In the genomic region with DNA sequence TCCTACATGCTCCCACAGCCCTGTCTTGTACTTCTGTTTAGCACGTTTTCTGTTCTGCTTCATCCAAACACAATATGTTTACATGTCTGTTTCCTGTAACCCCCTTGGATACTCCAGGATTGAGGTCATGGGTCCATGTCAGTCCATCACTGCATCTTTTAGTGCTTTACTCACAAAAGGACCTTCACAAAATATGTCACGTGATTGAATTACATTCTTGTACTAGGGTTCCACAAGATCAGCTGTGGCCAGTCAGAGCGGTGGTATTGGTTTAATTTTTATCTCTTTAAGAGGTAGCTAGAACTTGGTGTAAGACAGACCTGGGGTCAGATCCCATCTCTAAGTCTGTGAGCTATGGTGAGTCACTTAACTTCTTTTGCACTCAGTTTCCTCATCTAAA, we compare ENCODE assay signal across 21 cellular contexts.
DNase-seq lines count a peak whose midpoint lies in the region; ATAC-seq, FAIRE-seq and TF ChIP-seq lines count a peak whose summit lies in the region.
"Had no signal": no experiment of that assay in that cellular context is flagged by ENCODE, and none has a peak within 500 bp of the region (broad histone marks: within the 10 kb centered on the region; RNA-seq: fewer than 3 reads in every experiment).

No MANE protein-coding gene starts in this region.

- H2AFZ ChIP-seq in GM12878 (ENCODE audit: control insufficient read depth, low read depth, low read length) = no peak overlapping the region

- FAIRE-seq in A549 (lab: Jason Lieb, UNC) (no peak), GM12878 (lab: Jason Lieb, UNC) (no peak)
- FAIRE-seq: A204.1, D721Med, G401.6, GM12892, GM18507 had no signal

- TF ChIP-seq CTCF in A549 (IDR thresholded peaks at IDR 0.05) (no peak), GM12878 (IDR thresholded peaks at IDR 0.05 in 2 of 3, conservative IDR thresholded peaks at IDR 0.05 in 1 of 3; ENCODE audit: control insufficient read depth in 2 of 3, extremely low read depth in 1 of 3, insufficient read depth in 1 of 3, low read depth in 3 of 3, low read length in 3 of 3) (no peak)

- H3K4me2 ChIP-seq in A549 (no peak overlapping the region), GM12878 (ENCODE audit: control insufficient read depth, insufficient read depth) (no peak overlapping the region)
- H3K4me2 ChIP-seq: BLaER1 treated with 17β-estradiol and CSF1 and Interleukin-3, amounts not matched to agents 10 nM and 100 nM had no signal

- no peak overlapping the region for H3K27ac ChIP-seq in A549
- H3K27ac ChIP-seq in GM12878 (ENCODE audit: control insufficient read depth, insufficient read depth) = no peak overlapping the region
- H3K27ac ChIP-seq: BLaER1 treated with 17β-estradiol and CSF1 and Interleukin-3, amounts not matched to agents 10 nM and 100 nM; C4-2B had no signal

- DNase-seq in A549 (ENCODE audit: low read depth in 1 of 2, low spot score in 1 of 2) (no peak), GM12878 (ENCODE audit: low read depth, low spot score) (no peak), left kidney (ENCODE audit: low read depth, low spot score) (peak; percentile 3), cerebellar nuclear complex (lab: John Stamatoyannopoulos, UW) (no peak)
- DNase-seq in natural killer cell treated with Interleukin-12 subunit alpha and Interleukin-12 subunit beta and Interleukin-15 and Interleukin-18, amount 100 ng/mL, for 72 hours (ENCODE audit: low spot score) = no peak
- DNase-seq: 8988T; AML-193; Caco-2; Calu3; CD4-positive, alpha-beta T cell; CD8-positive, alpha-beta T cell; DMS79 treated with DMSO at 0.1 percent for 48 hours; GF-D8 had no signal

- RAD21 ChIA-PET in GM12878 (lab: Charles Lee; ENCODE audit: unreplicated experiment) = no interaction called here

- H3K9ac ChIP-seq in GM12878 (ENCODE audit: control insufficient read depth, insufficient read depth, low read length) = no peak overlapping the region
- H3K9ac ChIP-seq: BLaER1 treated with 17β-estradiol and CSF1 and Interleukin-3, amounts not matched to agents 10 nM and 100 nM had no signal

- no peak overlapping the region for H3K27ac Mint-ChIP-seq in natural killer cell treated with Interleukin-12 subunit alpha and Interleukin-12 subunit beta and Interleukin-15 and Interleukin-18, amount 100 ng/mL, for 72 hours
- H3K27ac Mint-ChIP-seq: B cell; CD4-positive, alpha-beta T cell; CD8-positive, alpha-beta T cell had no signal

- no peak for TF ChIP-seq EP300 in A549 (IDR thresholded peaks at IDR 0.05)
- TF ChIP-seq EP300 in GM12878 (IDR thresholded peaks at IDR 0.05; ENCODE audit: borderline replicate concordance in 1 of 2, control insufficient read depth in 1 of 2, low read depth in 2 of 2, low read length in 2 of 2) = no peak

- no peaks in the 10 kb centered on the region for H3K36me3 ChIP-seq in GM12878 (ENCODE audit: control insufficient read depth in 2 of 2, insufficient read depth in 2 of 2, low read length in 1 of 2)
- H3K36me3 ChIP-seq: BLaER1 treated with 17β-estradiol and CSF1 and Interleukin-3, amounts not matched to agents 10 nM and 100 nM had no signal

- intact Hi-C loops in GM12878 (cut with micrococcal nuclease; ENCODE audit: unreplicated experiment) = no loop called here

- in situ Hi-C loops in GM12878 (cut with MboI) = no loop called here

- no TSS peak for BruUV-seq in GM12878 (replicated peaks; lab: Mats Ljungman, UMichigan)

- no peaks in the 10 kb centered on the region for H3K79me2 ChIP-seq in GM12878 (ENCODE audit: control insufficient read depth, insufficient read depth, low read length)

- H3K4me3 ChIP-seq in A549 (no peak overlapping the region), GM12878 (no peak overlapping the region)
- H3K4me3 ChIP-seq: BLaER1 treated with 17β-estradiol and CSF1 and Interleukin-3, amounts not matched to agents 10 nM and 100 nM had no signal

- H3K9me3 ChIP-seq in A549 (no peaks in the 10 kb centered on the region), GM12878 (replicated peaks; ENCODE audit: control insufficient read depth, insufficient read depth, low read length) (no peaks in the 10 kb centered on the region)
- H3K9me3 ChIP-seq: BLaER1 treated with 17β-estradiol and CSF1 and Interleukin-3, amounts not matched to agents 10 nM and 100 nM; Caco-2 had no signal

- H3K27me3 ChIP-seq in GM12878 (replicated peaks in 1 of 2; ENCODE audit: control insufficient read depth in 2 of 2, insufficient read depth in 2 of 2, low read length in 1 of 2) = no peaks in the 10 kb centered on the region
- H3K27me3 ChIP-seq: BLaER1 treated with 17β-estradiol and CSF1 and Interleukin-3, amounts not matched to agents 10 nM and 100 nM had no signal

- CTCF ChIA-PET in A549 (lab: Yijun Ruan, JAX) = no interaction called here
- CTCF ChIA-PET in GM12878 (lab: Yijun Ruan, JAX) = no interaction called here

- ATAC-seq in A549 (no peak), GM12878 (no peak)
- no peak for ATAC-seq in natural killer cell treated with Interleukin-12 subunit alpha and Interleukin-12 subunit beta and Interleukin-15 and Interleukin-18, amount 100 ng/mL, for 72 hours
- ATAC-seq: CD8-positive, alpha-beta T cell had no signal

- no peaks in the 10 kb centered on the region for H3K4me1 Mint-ChIP-seq in natural killer cell treated with Interleukin-12 subunit alpha and Interleukin-12 subunit beta and Interleukin-15 and Interleukin-18, amount 100 ng/mL, for 72 hours (ENCODE audit: low read depth in 2 of 2)
- H3K4me1 Mint-ChIP-seq: B cell had no signal

- SMC1A ChIA-PET in GM12878 (lab: Charles Lee; ENCODE audit: uncharacterized antibody, unreplicated experiment) = no interaction called here

- no peak overlapping the region for H3K4me3 Mint-ChIP-seq in natural killer cell treated with Interleukin-12 subunit alpha and Interleukin-12 subunit beta and Interleukin-15 and Interleukin-18, amount 100 ng/mL, for 72 hours
- H3K4me3 Mint-ChIP-seq: B cell; CD4-positive, alpha-beta T cell; CD8-positive, alpha-beta T cell had no signal

- peaks cover 0 to 13% of the 10 kb centered on the region in 2 donors for H3K27me3 Mint-ChIP-seq in natural killer cell treated with Interleukin-12 subunit alpha and Interleukin-12 subunit beta and Interleukin-15 and Interleukin-18, amount 100 ng/mL, for 72 hours
- H3K27me3 Mint-ChIP-seq: B cell had no signal

- no peak for TF ChIP-seq RAD21 in A549 (conservative IDR thresholded peaks at IDR 0.05 in 1 of 2, IDR thresholded peaks at IDR 0.05 in 1 of 2)
- TF ChIP-seq RAD21 in GM12878 (IDR thresholded peaks at IDR 0.05; ENCODE audit: insufficient read depth, low read depth, low read length) = no peak

- TF ChIP-seq POLR2A in A549 (IDR thresholded peaks at IDR 0.05; ENCODE audit: low read length) (no peak), GM12878 (IDR thresholded peaks at IDR 0.05; ENCODE audit: low read depth, low read length) (no peak)

- peaks cover 3% of the 10 kb centered on the region for H3K9me3 Mint-ChIP-seq in natural killer cell treated with Interleukin-12 subunit alpha and Interleukin-12 subunit beta and Interleukin-15 and Interleukin-18, amount 100 ng/mL, for 72 hours
- H3K9me3 Mint-ChIP-seq: CD4-positive, alpha-beta T cell had no signal

- H4K20me1 ChIP-seq in GM12878 (ENCODE audit: control insufficient read depth, insufficient read depth) = no peaks in the 10 kb centered on the region
- H4K20me1 ChIP-seq: BLaER1 treated with 17β-estradiol and CSF1 and Interleukin-3, amounts not matched to agents 10 nM and 100 nM had no signal

- 0% methylated on average over 3 of the region's 3 CpGs for WGBS in A549 (ENCODE audit: missing lambda C conversion rate)
- 2% methylated on average over 3 of the region's 3 CpGs for WGBS in GM12878 (ENCODE audit: insufficient coverage, insufficient replicate concordance, low lambda C conversion rate, missing lambda C conversion rate)

- no peaks in the 10 kb centered on the region for H3K36me3 Mint-ChIP-seq in natural killer cell treated with Interleukin-12 subunit alpha and Interleukin-12 subunit beta and Interleukin-15 and Interleukin-18, amount 100 ng/mL, for 72 hours
- H3K36me3 Mint-ChIP-seq: CD8-positive, alpha-beta T cell had no signal

- H3K4me1 ChIP-seq in A549 = no peaks in the 10 kb centered on the region
- H3K4me1 ChIP-seq in GM12878 (ENCODE audit: control insufficient read depth, insufficient read depth, low read length) = no peaks in the 10 kb centered on the region
- H3K4me1 ChIP-seq: BLaER1 treated with 17β-estradiol and CSF1 and Interleukin-3, amounts not matched to agents 10 nM and 100 nM; Caco-2 had no signal

- POLR2A ChIA-PET in A549 (lab: Yijun Ruan, JAX) (no interaction called here), GM12878 (lab: Charles Lee) (no interaction called here)

TF ChIP-seq in A549, 52 proteins besides CTCF, POLR2A, EP300 and RAD21:
- TF ChIP-seq, protein P1, sequence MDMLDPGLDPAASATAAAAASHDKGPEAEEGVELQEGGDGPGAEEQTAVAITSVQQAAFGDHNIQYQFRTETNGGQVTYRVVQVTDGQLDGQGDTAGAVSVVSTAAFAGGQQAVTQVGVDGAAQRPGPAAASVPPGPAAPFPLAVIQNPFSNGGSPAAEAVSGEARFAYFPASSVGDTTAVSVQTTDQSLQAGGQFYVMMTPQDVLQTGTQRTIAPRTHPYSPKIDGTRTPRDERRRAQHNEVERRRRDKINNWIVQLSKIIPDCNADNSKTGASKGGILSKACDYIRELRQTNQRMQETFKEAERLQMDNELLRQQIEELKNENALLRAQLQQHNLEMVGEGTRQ (IDR thresholded peaks at IDR 0.05) = peak; percentile 33; the same call in 1 of the 2 replicates
- no peak for TF ChIP-seq MAZ (IDR thresholded peaks at IDR 0.05; ENCODE audit: borderline replicate concordance, low read depth, low read length)
TF ChIP-seq in A549: peak in this region for 1.

TF ChIP-seq in GM12878, 131 proteins besides CTCF, POLR2A, EP300 and RAD21:
- TF ChIP-seq, protein P2, sequence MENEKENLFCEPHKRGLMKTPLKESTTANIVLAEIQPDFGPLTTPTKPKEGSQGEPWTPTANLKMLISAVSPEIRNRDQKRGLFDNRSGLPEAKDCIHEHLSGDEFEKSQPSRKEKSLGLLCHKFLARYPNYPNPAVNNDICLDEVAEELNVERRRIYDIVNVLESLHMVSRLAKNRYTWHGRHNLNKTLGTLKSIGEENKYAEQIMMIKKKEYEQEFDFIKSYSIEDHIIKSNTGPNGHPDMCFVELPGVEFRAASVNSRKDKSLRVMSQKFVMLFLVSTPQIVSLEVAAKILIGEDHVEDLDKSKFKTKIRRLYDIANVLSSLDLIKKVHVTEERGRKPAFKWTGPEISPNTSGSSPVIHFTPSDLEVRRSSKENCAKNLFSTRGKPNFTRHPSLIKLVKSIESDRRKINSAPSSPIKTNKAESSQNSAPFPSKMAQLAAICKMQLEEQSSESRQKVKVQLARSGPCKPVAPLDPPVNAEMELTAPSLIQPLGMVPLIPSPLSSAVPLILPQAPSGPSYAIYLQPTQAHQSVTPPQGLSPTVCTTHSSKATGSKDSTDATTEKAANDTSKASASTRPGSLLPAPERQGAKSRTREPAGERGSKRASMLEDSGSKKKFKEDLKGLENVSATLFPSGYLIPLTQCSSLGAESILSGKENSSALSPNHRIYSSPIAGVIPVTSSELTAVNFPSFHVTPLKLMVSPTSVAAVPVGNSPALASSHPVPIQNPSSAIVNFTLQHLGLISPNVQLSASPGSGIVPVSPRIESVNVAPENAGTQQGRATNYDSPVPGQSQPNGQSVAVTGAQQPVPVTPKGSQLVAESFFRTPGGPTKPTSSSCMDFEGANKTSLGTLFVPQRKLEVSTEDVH (IDR thresholded peaks at IDR 0.05; ENCODE audit: low read depth, partially characterized antibody) = no peak
- TF ChIP-seq RAD51 (IDR thresholded peaks at IDR 0.05) (peak; percentile 58; the same call in 1 of the 2 replicates), GATAD2B (conservative IDR thresholded peaks at IDR 0.05; ENCODE audit: low read depth) (no peak)
